In the genomic region with DNA sequence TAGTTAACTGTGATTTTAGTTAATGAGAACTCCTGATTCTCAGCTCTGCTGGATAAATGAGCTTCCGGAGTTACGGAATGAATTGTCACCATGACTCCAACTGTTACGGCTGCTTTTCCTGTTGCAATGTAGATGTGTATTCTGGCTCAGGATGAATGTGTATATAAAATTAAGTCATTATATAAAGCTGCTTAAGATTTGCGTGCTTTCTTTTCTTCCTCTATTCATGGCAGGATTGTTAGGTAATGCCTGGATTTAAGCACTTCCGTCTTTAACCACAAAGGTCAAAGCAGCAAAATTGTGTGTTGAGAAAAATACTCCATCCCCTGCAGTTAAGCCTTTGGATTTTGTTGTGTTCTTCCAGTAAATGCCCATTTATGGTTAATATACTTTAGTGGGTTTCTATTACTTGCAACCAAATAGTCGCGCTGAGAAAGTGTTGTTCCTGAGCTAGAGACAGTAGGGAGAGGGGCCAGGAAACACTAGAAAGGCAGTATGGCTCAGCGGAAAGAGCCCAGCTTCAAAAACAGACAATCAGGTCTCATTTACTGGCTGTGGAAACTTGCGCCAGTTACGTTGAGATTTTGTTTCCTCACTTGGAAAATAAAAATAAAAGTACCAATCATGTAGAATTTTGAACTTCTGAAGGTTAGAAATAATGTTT, we compare ENCODE assay signal across 13 cellular contexts. TPM values are rescaled to one million over a fixed set of nuclear protein-coding genes. Genes with fewer than 3 reads are reported as not detected.
A peak's percentile ranks its signal among the peaks of the same experiment; 100 is the strongest.
DNase-seq lines count a peak whose midpoint lies in the region; ATAC-seq and TF ChIP-seq lines count a peak whose summit lies in the region.
"Had no signal": no experiment of that assay in that cellular context is flagged by ENCODE, and none has a peak within 500 bp of the region (broad histone marks: within the 10 kb centered on the region; RNA-seq: fewer than 3 reads in every experiment).

No MANE protein-coding gene starts in this region.

- H3K27ac Mint-ChIP-seq in CD14-positive monocyte (peak overlapping the region; percentile 67 to 89 (median 82)), memory B cell (no peak overlapping the region), osteocyte (ENCODE audit: unreplicated experiment) (no peak overlapping the region)
- H3K27ac Mint-ChIP-seq in activated CD8-positive, alpha-beta T cell treated with anti-CD3 and anti-CD28 coated beads, Interleukin-2, amount 10 ng/mL, durations not matched to agents 7 days and 5 days, result no peak overlapping the region

- no peaks in the 10 kb centered on the region for H3K9me3 ChIP-seq in esophagus squamous epithelium
- H3K9me3 ChIP-seq: SJSA1 had no signal

- TF ChIP-seq CTCF in CD14-positive monocyte (IDR thresholded peaks at IDR 0.05) (no peak), osteocyte (IDR thresholded peaks at IDR 0.05) (no peak), esophagus squamous epithelium (IDR thresholded peaks at IDR 0.05) (no peak)

- CTCF ChIA-PET in activated CD8-positive, alpha-beta T cell treated with anti-CD3 and anti-CD28 coated beads, Interleukin-2, amount 10 ng/mL, durations not matched to agents 7 days and 5 days (lab: Charles Lee), result interaction anchor here (1.6 kb wide), 1 partner anchor 9 kb away, joined by 9 read pairs; the partner anchor contains the start of gene CCDC175

- WGBS in esophagus squamous epithelium, 2 donors, result 40 to 41% methylated on average over 10 of the region's 10 CpGs

- no peak overlapping the region for H3K27ac ChIP-seq in esophagus squamous epithelium
- H3K27ac ChIP-seq: SJSA1 had no signal

- DNase-seq in CD14-positive monocyte (ENCODE audit: low spot score), result no peak
- DNase-seq in activated CD8-positive, alpha-beta T cell treated with anti-CD3 and anti-CD28 coated beads, Interleukin-2, amount 10 ng/mL, durations not matched to agents 7 days and 5 days, result no peak
- DNase-seq in memory B cell (ENCODE audit: low spot score in 2 of 2), result no peak
- DNase-seq in osteocyte (ENCODE audit: extremely low spot score, unreplicated experiment), result no peak
- no peak for DNase-seq in esophagus squamous epithelium (lab: John Stamatoyannopoulos, UW)
- no peak for DNase-seq in NCI-H1930 (lab: John Stamatoyannopoulos, UW)
- no peak for DNase-seq in NCI-H524 treated with DMSO at 0.1 percent for 48 hours (lab: John Stamatoyannopoulos, UW)
- DNase-seq: EL, kidney glomerular epithelial cell, NCI-H2171 had no signal

- H3K4me3 ChIP-seq in esophagus squamous epithelium, result no peak overlapping the region
- H3K4me3 ChIP-seq: SJSA1 had no signal

- intact Hi-C loops in CD14-positive monocyte (cut with micrococcal nuclease), result no loop called here
- intact Hi-C loops in esophagus squamous epithelium (cut with DNase I), result no loop called here

- peak overlapping the region; percentile 56 to 89 for H3K4me3 Mint-ChIP-seq in CD14-positive monocyte
- peak overlapping the region; percentile 14 for H3K4me3 Mint-ChIP-seq in activated CD8-positive, alpha-beta T cell treated with anti-CD3 and anti-CD28 coated beads, Interleukin-2, amount 10 ng/mL, durations not matched to agents 7 days and 5 days
- H3K4me3 Mint-ChIP-seq in memory B cell, result peak overlapping the region; percentile 67
- no peak overlapping the region for H3K4me3 Mint-ChIP-seq in osteocyte (ENCODE audit: unreplicated experiment)

- peaks cover 0 to 7% (median 0%) of the 10 kb centered on the region in 3 donors for H3K4me1 ChIP-seq in esophagus squamous epithelium
- H3K4me1 ChIP-seq: SJSA1 had no signal

- TF ChIP-seq POLR2A in esophagus squamous epithelium (IDR thresholded peaks at IDR 0.05), result no peak

- no peaks in the 10 kb centered on the region for H3K27me3 ChIP-seq in esophagus squamous epithelium
- H3K27me3 ChIP-seq: SJSA1 had no signal

- H3K9me3 Mint-ChIP-seq in CD14-positive monocyte (peaks cover 0 to 4% (median 2%) of the 10 kb centered on the region in 7 donors), memory B cell (no peaks in the 10 kb centered on the region), osteocyte (ENCODE audit: unreplicated experiment) (no peaks in the 10 kb centered on the region)
- no peaks in the 10 kb centered on the region for H3K9me3 Mint-ChIP-seq in activated CD8-positive, alpha-beta T cell treated with anti-CD3 and anti-CD28 coated beads, Interleukin-2, amount 10 ng/mL, durations not matched to agents 7 days and 5 days (ENCODE audit: insufficient read depth)

- H3K4me1 Mint-ChIP-seq in CD14-positive monocyte (peaks cover 42% of the 10 kb centered on the region), memory B cell (peaks cover 5% of the 10 kb centered on the region), osteocyte (ENCODE audit: unreplicated experiment) (no peaks in the 10 kb centered on the region)
- peaks cover 8% of the 10 kb centered on the region for H3K4me1 Mint-ChIP-seq in activated CD8-positive, alpha-beta T cell treated with anti-CD3 and anti-CD28 coated beads, Interleukin-2, amount 10 ng/mL, durations not matched to agents 7 days and 5 days (ENCODE audit: low read depth)

- ATAC-seq in HG02678 (IDR thresholded peaks at IDR 0.05; ENCODE audit: unreplicated experiment) (peak; percentile 56), memory B cell (ENCODE audit: low read depth) (no peak)
- ATAC-seq in activated CD8-positive, alpha-beta T cell treated with anti-CD3 and anti-CD28 coated beads, Interleukin-2, amount 10 ng/mL, durations not matched to agents 7 days and 5 days, result peak; percentile 47

- H3K36me3 ChIP-seq in esophagus squamous epithelium, result no peaks in the 10 kb centered on the region
- H3K36me3 ChIP-seq: SJSA1 had no signal

- POLR2A ChIA-PET in activated CD8-positive, alpha-beta T cell treated with anti-CD3 and anti-CD28 coated beads, Interleukin-2, amount 10 ng/mL, durations not matched to agents 7 days and 5 days (lab: Charles Lee), result no interaction called here

- H3K27me3 Mint-ChIP-seq in CD14-positive monocyte (ENCODE audit: low read depth in 3 of 3) (peaks cover 0 to 5% (median 1%) of the 10 kb centered on the region in 3 donors), memory B cell (no peaks in the 10 kb centered on the region), osteocyte (ENCODE audit: unreplicated experiment) (peaks cover 6% of the 10 kb centered on the region)
- peaks cover 2% of the 10 kb centered on the region for H3K27me3 Mint-ChIP-seq in activated CD8-positive, alpha-beta T cell treated with anti-CD3 and anti-CD28 coated beads, Interleukin-2, amount 10 ng/mL, durations not matched to agents 7 days and 5 days (ENCODE audit: low read depth)

- H3K36me3 Mint-ChIP-seq in CD14-positive monocyte (peaks cover 0 to 2% of the 10 kb centered on the region in 2 donors), memory B cell (no peaks in the 10 kb centered on the region), osteocyte (ENCODE audit: unreplicated experiment) (no peaks in the 10 kb centered on the region)
- H3K36me3 Mint-ChIP-seq in activated CD8-positive, alpha-beta T cell treated with anti-CD3 and anti-CD28 coated beads, Interleukin-2, amount 10 ng/mL, durations not matched to agents 7 days and 5 days (ENCODE audit: low read depth), result no peaks in the 10 kb centered on the region

RNA-seq across cellular contexts. Expression of gene CCDC175, which starts 9.4 kb away (rescaled TPM):
- not detected for polyA plus RNA-seq in CD14-positive monocyte
- total RNA-seq in activated CD8-positive, alpha-beta T cell treated with anti-CD3 and anti-CD28 coated beads, Interleukin-2, amount 10 ng/mL, durations not matched to agents 7 days and 5 days, result not detected
- not detected in 2 replicates for total RNA-seq in osteocyte
- not detected for total RNA-seq in esophagus squamous epithelium
- total RNA-seq: epithelial cell of proximal tubule, SJSA1 had no signal

Comparison
In these comparisons a context has a peak if more than half of its experiments do, and no peak if none do; other contexts are left out.
1. H3K27ac Mint-ChIP-seq: peak in CD14-positive monocyte (7 of 7); none in activated CD8-positive, alpha-beta T cell treated with anti-CD3 and anti-CD28 coated beads, Interleukin-2, amount 10 ng/mL, durations not matched to agents 7 days and 5 days (single experiment), memory B cell (single experiment) and osteocyte (single experiment).